Comparison of ENCODE assay signal across 9 cellular contexts in the genomic region with DNA sequence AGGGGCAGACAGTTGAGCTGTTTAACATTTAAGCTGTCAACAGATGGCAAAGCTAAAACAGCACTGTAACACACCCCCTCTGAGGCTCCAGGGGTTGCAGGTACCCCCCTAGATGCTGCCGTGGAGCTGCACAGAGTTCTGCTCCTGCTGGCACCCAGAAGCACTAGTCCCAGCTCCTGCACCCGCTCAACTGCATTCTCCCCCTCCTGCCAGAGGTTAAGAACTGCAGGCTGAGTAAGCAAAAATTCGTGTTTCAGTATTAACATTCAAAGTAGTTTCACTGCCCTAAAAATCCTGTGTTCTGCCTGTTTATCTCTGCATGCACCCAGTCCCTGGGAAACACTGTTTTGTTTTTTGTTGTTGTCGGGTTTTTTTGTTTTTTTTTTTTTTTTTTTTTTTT.
DNase-seq lines count a peak whose midpoint lies in the region; ATAC-seq and TF ChIP-seq lines count a peak whose summit lies in the region.
"Had no signal": no experiment of that assay in that cellular context is flagged by ENCODE, and none has a peak within 500 bp of the region (broad histone marks: within the 10 kb centered on the region; RNA-seq: fewer than 3 reads in every experiment).

No MANE protein-coding gene starts in this region.

- H3K27ac ChIP-seq in psoas muscle = no peak overlapping the region
- H3K27ac ChIP-seq: SJSA1 had no signal

- intact Hi-C loops in psoas muscle (cut with DNase I) = no loop called here

- H3K27me3 ChIP-seq in psoas muscle (ENCODE audit: insufficient read depth in 3 of 3, low read length in 2 of 3) = no peaks in the 10 kb centered on the region
- H3K27me3 ChIP-seq: SJSA1 had no signal

- H3K27me3 Mint-ChIP-seq in natural killer cell treated with Interleukin-12 subunit alpha and Interleukin-12 subunit beta and Interleukin-15 and Interleukin-18, amount 100 ng/mL, for 72 hours = no peaks in the 10 kb centered on the region

- H3K9me3 ChIP-seq in psoas muscle = no peaks in the 10 kb centered on the region
- H3K9me3 ChIP-seq: SJSA1 had no signal

- H3K4me1 Mint-ChIP-seq in natural killer cell treated with Interleukin-12 subunit alpha and Interleukin-12 subunit beta and Interleukin-15 and Interleukin-18, amount 100 ng/mL, for 72 hours (ENCODE audit: low read depth in 2 of 2) = no peaks in the 10 kb centered on the region

- no peaks in the 10 kb centered on the region for H3K4me1 ChIP-seq in psoas muscle
- H3K4me1 ChIP-seq: SJSA1 had no signal

- peaks cover 16% of the 10 kb centered on the region for H3K9me3 Mint-ChIP-seq in natural killer cell treated with Interleukin-12 subunit alpha and Interleukin-12 subunit beta and Interleukin-15 and Interleukin-18, amount 100 ng/mL, for 72 hours

- peak; percentile 58 for TF ChIP-seq CTCF in GM12864 (IDR thresholded peaks at IDR 0.05; ENCODE audit: low read depth, low read length, missing control alignments)
- TF ChIP-seq CTCF in psoas muscle (IDR thresholded peaks at IDR 0.05) = no peak

- no peaks in the 10 kb centered on the region for H3K36me3 ChIP-seq in psoas muscle (ENCODE audit: insufficient read depth in 1 of 2, low read depth in 1 of 2)
- H3K36me3 ChIP-seq: SJSA1 had no signal

- no peak overlapping the region for H3K4me3 ChIP-seq in GM12864 (ENCODE audit: low read depth, low read length)
- H3K4me3 ChIP-seq in psoas muscle = no peak overlapping the region
- H3K4me3 ChIP-seq: SJSA1 had no signal

- DNase-seq in GM12864 (ENCODE audit: low read depth) (peak; percentile 19), SK-MEL-5 (ENCODE audit: low read depth, low spot score) (peak; percentile 76), kidney tubule cell (ENCODE audit: low spot score) (peak; percentile 19), NCI-H2107 treated with DMSO at 0.1 percent for 48 hours (lab: John Stamatoyannopoulos, UW; ENCODE audit: unreplicated experiment) (no peak), psoas muscle (no peak)
- DNase-seq in natural killer cell treated with Interleukin-12 subunit alpha and Interleukin-12 subunit beta and Interleukin-15 and Interleukin-18, amount 100 ng/mL, for 72 hours (ENCODE audit: low spot score) = no peak

- WGBS in psoas muscle, 3 donors = 19 to 20% (median 20%) methylated on average over 4 of the region's 4 CpGs

- peak; percentile 96 for ATAC-seq in GM19463 (IDR thresholded peaks at IDR 0.05; ENCODE audit: unreplicated experiment)
- peak; percentile 94 for ATAC-seq in HG03354 (IDR thresholded peaks at IDR 0.05; ENCODE audit: poor library complexity, severe bottlenecking, unreplicated experiment)
- ATAC-seq in psoas muscle = no peak
- ATAC-seq in natural killer cell treated with Interleukin-12 subunit alpha and Interleukin-12 subunit beta and Interleukin-15 and Interleukin-18, amount 100 ng/mL, for 72 hours = no peak

- H3K27ac Mint-ChIP-seq in natural killer cell treated with Interleukin-12 subunit alpha and Interleukin-12 subunit beta and Interleukin-15 and Interleukin-18, amount 100 ng/mL, for 72 hours = no peak overlapping the region

- no peaks in the 10 kb centered on the region for H3K36me3 Mint-ChIP-seq in natural killer cell treated with Interleukin-12 subunit alpha and Interleukin-12 subunit beta and Interleukin-15 and Interleukin-18, amount 100 ng/mL, for 72 hours

- in situ Hi-C loops in SK-MEL-5 (cut with HindIII; ENCODE audit: low pct_unique_long_range_greater_than_20kb, low sequenced_read_pairs) = no loop called here

- H3K4me3 Mint-ChIP-seq in natural killer cell treated with Interleukin-12 subunit alpha and Interleukin-12 subunit beta and Interleukin-15 and Interleukin-18, amount 100 ng/mL, for 72 hours = no peak overlapping the region

Comparison
In these comparisons a context has a peak if more than half of its experiments do, and no peak if none do; other contexts are left out.
1. DNase-seq: peak in GM12864 (single experiment), SK-MEL-5 (single experiment) and kidney tubule cell (single experiment); none in NCI-H2107 treated with DMSO at 0.1 percent for 48 hours (single experiment), psoas muscle (0 of 2) and natural killer cell treated with Interleukin-12 subunit alpha and Interleukin-12 subunit beta and Interleukin-15 and Interleukin-18, amount 100 ng/mL, for 72 hours (single experiment).
2. ATAC-seq: peak in GM19463 (single experiment) and HG03354 (single experiment); none in psoas muscle (0 of 4) and natural killer cell treated with Interleukin-12 subunit alpha and Interleukin-12 subunit beta and Interleukin-15 and Interleukin-18, amount 100 ng/mL, for 72 hours (0 of 2).